8 cellular contexts compared by ENCODE assay signal in genomic region chr18:34809697-34810096, GRCh38.
DNase-seq lines count a peak whose midpoint lies in the region; ATAC-seq and TF ChIP-seq lines count a peak whose summit lies in the region.

No MANE protein-coding gene starts in this region.

- H2AFZ ChIP-seq in MM.1S (ENCODE audit: low read length): no peak overlapping the region

- H3K79me2 ChIP-seq in MM.1S (ENCODE audit: low read length) (no peaks in the 10 kb centered on the region), mesendoderm (ENCODE audit: control insufficient read depth, insufficient read depth, low read length) (no peaks in the 10 kb centered on the region)

- no peaks in the 10 kb centered on the region for H4K20me1 ChIP-seq in MM.1S (ENCODE audit: insufficient read depth, low read length)

- no peaks in the 10 kb centered on the region for H3F3A ChIP-seq in MM.1S (ENCODE audit: insufficient read depth, low read length)

- H3K4me3 ChIP-seq in GM12864 (ENCODE audit: low read depth, low read length): no peak overlapping the region
- H3K4me3 ChIP-seq in MM.1S (ENCODE audit: low read length): no peak overlapping the region
- H3K4me3 ChIP-seq in mesendoderm (ENCODE audit: low read length): no peak overlapping the region

- H3K27me3 ChIP-seq in MM.1S (replicated peaks; ENCODE audit: insufficient read depth, low read length): no peaks in the 10 kb centered on the region
- H3K27me3 ChIP-seq in mesendoderm (ENCODE audit: insufficient read depth, low read length, poor library complexity): no peaks in the 10 kb centered on the region

- H2BK5ac ChIP-seq in mesendoderm (ENCODE audit: low read length): no peak overlapping the region

- no peak overlapping the region for H4K8ac ChIP-seq in mesendoderm (ENCODE audit: low read depth, low read length)

- no peak overlapping the region for H2BK15ac ChIP-seq in mesendoderm (replicated peaks; ENCODE audit: low read depth)

- H3K27ac ChIP-seq in MM.1S (ENCODE audit: low read length) (no peak overlapping the region), cingulate gyrus (ENCODE audit: low read depth, low read length) (peak overlapping the region; percentile 83), mesendoderm (ENCODE audit: low read depth, low read length) (no peak overlapping the region)

- no peaks in the 10 kb centered on the region for H3K4me1 ChIP-seq in MM.1S (ENCODE audit: low read length)
- peaks cover 1% of the 10 kb centered on the region for H3K4me1 ChIP-seq in mesendoderm (ENCODE audit: control insufficient read depth, low read depth, low read length)

- H3K36me3 ChIP-seq in MM.1S (replicated peaks; ENCODE audit: insufficient read depth, low read length) (no peaks in the 10 kb centered on the region), mesendoderm (ENCODE audit: control insufficient read depth, insufficient read depth, low read length) (no peaks in the 10 kb centered on the region)

- H3K79me1 ChIP-seq in mesendoderm (ENCODE audit: low read length): no peaks in the 10 kb centered on the region

- DNase-seq in GM12864 (ENCODE audit: low read depth) (no peak), MM.1S (no peak), mesendoderm (peak; percentile 86), NOMO-1 treated with DMSO at 0.1 percent for 48 hours (lab: John Stamatoyannopoulos, UW; ENCODE audit: unreplicated experiment) (no peak)

- H3K23ac ChIP-seq in mesendoderm (ENCODE audit: low read length): no peak overlapping the region

- no CpG with 5 or more reads among the region's 3 CpGs for whole genome bisulfite sequencing in mesendoderm (ENCODE audit: extremely low coverage, insufficient coverage, low lambda C conversion rate)

- H3K9me2 ChIP-seq in MM.1S (replicated peaks; ENCODE audit: insufficient read depth, low read length): no peaks in the 10 kb centered on the region

- no peak overlapping the region for H3K18ac ChIP-seq in mesendoderm (ENCODE audit: low read length)

- ATAC-seq in GM19328 (IDR thresholded peaks at IDR 0.05; ENCODE audit: unreplicated experiment): no peak
- ATAC-seq in GM19035 (IDR thresholded peaks at IDR 0.05; ENCODE audit: unreplicated experiment): no peak
- no peak for ATAC-seq in HG03521 (IDR thresholded peaks at IDR 0.05; ENCODE audit: unreplicated experiment)

- H3K56ac ChIP-seq in mesendoderm (ENCODE audit: low read length): no peak overlapping the region

- H2AK5ac ChIP-seq in mesendoderm (ENCODE audit: low read length): no peak overlapping the region

- H3K9me3 ChIP-seq in MM.1S (replicated peaks; ENCODE audit: insufficient read depth, low read length): no peaks in the 10 kb centered on the region

- H3K9ac ChIP-seq in MM.1S (ENCODE audit: low read length): no peak overlapping the region
- no peak overlapping the region for H3K9ac ChIP-seq in mesendoderm (ENCODE audit: low read length)

- no peak overlapping the region for H3K4ac ChIP-seq in mesendoderm (ENCODE audit: low read depth, low read length)

- TF ChIP-seq CTCF in GM12864 (IDR thresholded peaks at IDR 0.05; ENCODE audit: low read depth, low read length, missing control alignments): peak; percentile 30
- TF ChIP-seq CTCF in MM.1S (IDR thresholded peaks at IDR 0.05; ENCODE audit: low read length): peak; percentile 48

- no peak overlapping the region for H4K5ac ChIP-seq in mesendoderm (ENCODE audit: low read length)

- H2BK120ac ChIP-seq in mesendoderm (ENCODE audit: low read depth, low read length): no peak overlapping the region

- no peak overlapping the region for H3K4me2 ChIP-seq in MM.1S (ENCODE audit: low read depth, low read length)
- H3K4me2 ChIP-seq in mesendoderm (ENCODE audit: low read length): no peak overlapping the region
